12 cellular contexts compared by ENCODE assay signal in genomic region chr5:54470677-54471076, GRCh38. TPM values are rescaled to one million over a fixed set of nuclear protein-coding genes. Genes with fewer than 3 reads are reported as not detected.
DNase-seq lines count a peak whose midpoint lies in the region; ATAC-seq and TF ChIP-seq lines count a peak whose summit lies in the region.
"Had no signal": no experiment of that assay in that cellular context is flagged by ENCODE, and none has a peak within 500 bp of the region (broad histone marks: within the 10 kb centered on the region; RNA-seq: fewer than 3 reads in every experiment).

No MANE protein-coding gene starts in this region.

- TF ChIP-seq CTCF in WI38 (IDR thresholded peaks at IDR 0.05; ENCODE audit: low read depth, low read length) (no peak), fibroblast of villous mesenchyme (IDR thresholded peaks at IDR 0.05; ENCODE audit: insufficient read depth, low read depth, low read length) (no peak), smooth muscle cell (IDR thresholded peaks at IDR 0.05; ENCODE audit: borderline replicate concordance, insufficient read depth, poor library complexity, severe bottlenecking) (no peak)

- H3K27ac ChIP-seq in smooth muscle cell (ENCODE audit: low read depth) = peak overlapping the region; percentile 24

- no peaks in the 10 kb centered on the region for H4K20me1 ChIP-seq in smooth muscle cell (ENCODE audit: low read depth)

- no peak overlapping the region for H3K9ac ChIP-seq in smooth muscle cell (ENCODE audit: low read depth)

- H3K4me1 ChIP-seq in smooth muscle cell (ENCODE audit: low read depth) = peaks cover 14% of the 10 kb centered on the region

- H3K27me3 ChIP-seq in smooth muscle cell (ENCODE audit: low read depth) = no peaks in the 10 kb centered on the region
- H3K27me3 ChIP-seq: dorsolateral prefrontal cortex, tibial nerve had no signal

- H3K36me3 ChIP-seq in smooth muscle cell (ENCODE audit: low read depth) = no peaks in the 10 kb centered on the region
- H3K36me3 ChIP-seq: tibial nerve had no signal

- ATAC-seq in GM21515 (IDR thresholded peaks at IDR 0.05; ENCODE audit: unreplicated experiment) = no peak
- ATAC-seq in GM18517 (IDR thresholded peaks at IDR 0.05; ENCODE audit: unreplicated experiment) = no peak
- ATAC-seq: GM23338 had no signal

- no peaks in the 10 kb centered on the region for H3K9me3 ChIP-seq in smooth muscle cell (replicated peaks; ENCODE audit: low read depth)
- H3K9me3 ChIP-seq: tibial nerve had no signal

- no peaks in the 10 kb centered on the region for H3F3A ChIP-seq in smooth muscle cell (ENCODE audit: low read depth)

- H3K4me3 ChIP-seq in WI38 (ENCODE audit: low read depth, low read length) (peak overlapping the region; percentile 9; the same call in 1 of the 2 replicates), fibroblast of villous mesenchyme (ENCODE audit: low read depth, low read length) (no peak overlapping the region), smooth muscle cell (no peak overlapping the region)
- H3K4me3 ChIP-seq: GM23338 had no signal

- DNase-seq in GM03348 (ENCODE audit: low spot score) = peak; percentile 67
- DNase-seq in fibroblast of villous mesenchyme (ENCODE audit: low read depth) = peak; percentile 46
- DNase-seq in smooth muscle cell (lab: John Stamatoyannopoulos, UW; ENCODE audit: unreplicated experiment) = no peak
- no peak for DNase-seq in COR-L47 (lab: John Stamatoyannopoulos, UW)
- DNase-seq: activated CD4-positive, alpha-beta T cell treated with anti-CD3 and anti-CD28 coated beads, Interleukin-2, amount 50 U/mL, for 48 hours; amygdala; dorsolateral prefrontal cortex had no signal

- H3K4me2 ChIP-seq in smooth muscle cell = peak overlapping the region; percentile 75
- H3K4me2 ChIP-seq: GM23338 had no signal

- H2AFZ ChIP-seq in smooth muscle cell (ENCODE audit: low read depth) = no peak overlapping the region
- H2AFZ ChIP-seq: GM23338 had no signal

- no peaks in the 10 kb centered on the region for H3K79me2 ChIP-seq in smooth muscle cell (ENCODE audit: low read depth)

- 26% methylated on average over 1 of the region's 1 CpG for WGBS in smooth muscle cell (ENCODE audit: low lambda C conversion rate)

RNA-seq across cellular contexts. Expression of gene HSPB3, which starts 15.2 kb away (rescaled TPM):
- total RNA-seq in fibroblast of villous mesenchyme = 1.7 and 6.1 TPM in 2 replicates
- total RNA-seq in smooth muscle cell = 3.1 and 5.5 TPM in 2 replicates
- polyA plus RNA-seq in smooth muscle cell = 1.5 and 2.3 TPM in 2 replicates
- total RNA-seq: GM23338 had no signal
- polyA plus RNA-seq: GM23338 had no signal

RNA-seq across cellular contexts. Expression of gene SNX18, which starts 46.9 kb away (rescaled TPM):
- total RNA-seq in fibroblast of villous mesenchyme (51.0 and 51.2 TPM in 2 replicates), smooth muscle cell (16.7 and 17.5 TPM in 2 replicates)
- polyA plus RNA-seq in smooth muscle cell = 3.5 and 4.7 TPM in 2 replicates

Comparison
In these comparisons a context has a peak if more than half of its experiments do, and no peak if none do; other contexts are left out.
1. DNase-seq: peak in GM03348 (single experiment) and fibroblast of villous mesenchyme (single experiment); none in smooth muscle cell (single experiment) and COR-L47 (single experiment).